Comparison of ENCODE assay signal across 1 cellular context in genomic region chr16:30980434-30980833, GRCh38.
A peak's percentile ranks its signal among the peaks of the same experiment; 100 is the strongest.
TF ChIP-seq lines count a peak whose summit lies in the region.

No MANE protein-coding gene starts in this region.

TF ChIP-seq in K562, 482 proteins besides CTCF, POLR2A, EP300 and RAD21:
- TF ChIP-seq KDM2B (CRISPR knock-in tag; IDR thresholded peaks at IDR 0.05) (no peak), POLR2G (IDR thresholded peaks at IDR 0.05; ENCODE audit: low read depth, low read length) (peak; percentile 62), SUPT5H (IDR thresholded peaks at IDR 0.05) (0 out of 2 replicates have a peak, but pooled peaks have one; percentile 48), KAT7 (CRISPR knock-in tag; IDR thresholded peaks at IDR 0.05; ENCODE audit: borderline replicate concordance) (no peak), RBM22 (IDR thresholded peaks at IDR 0.05; ENCODE audit: low read depth, low read length, poor library complexity, severe bottlenecking) (peak; percentile 21), WHSC1 (IDR thresholded peaks at IDR 0.05; ENCODE audit: low read length) (no peak)
- TF ChIP-seq, protein P1, sequence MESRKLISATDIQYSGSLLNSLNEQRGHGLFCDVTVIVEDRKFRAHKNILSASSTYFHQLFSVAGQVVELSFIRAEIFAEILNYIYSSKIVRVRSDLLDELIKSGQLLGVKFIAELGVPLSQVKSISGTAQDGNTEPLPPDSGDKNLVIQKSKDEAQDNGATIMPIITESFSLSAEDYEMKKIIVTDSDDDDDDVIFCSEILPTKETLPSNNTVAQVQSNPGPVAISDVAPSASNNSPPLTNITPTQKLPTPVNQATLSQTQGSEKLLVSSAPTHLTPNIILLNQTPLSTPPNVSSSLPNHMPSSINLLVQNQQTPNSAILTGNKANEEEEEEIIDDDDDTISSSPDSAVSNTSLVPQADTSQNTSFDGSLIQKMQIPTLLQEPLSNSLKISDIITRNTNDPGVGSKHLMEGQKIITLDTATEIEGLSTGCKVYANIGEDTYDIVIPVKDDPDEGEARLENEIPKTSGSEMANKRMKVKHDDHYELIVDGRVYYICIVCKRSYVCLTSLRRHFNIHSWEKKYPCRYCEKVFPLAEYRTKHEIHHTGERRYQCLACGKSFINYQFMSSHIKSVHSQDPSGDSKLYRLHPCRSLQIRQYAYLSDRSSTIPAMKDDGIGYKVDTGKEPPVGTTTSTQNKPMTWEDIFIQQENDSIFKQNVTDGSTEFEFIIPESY (CRISPR knock-in tag; IDR thresholded peaks at IDR 0.05), result peak; percentile 63; the same call in 1 of the 2 replicates
- TF ChIP-seq, protein P2, sequence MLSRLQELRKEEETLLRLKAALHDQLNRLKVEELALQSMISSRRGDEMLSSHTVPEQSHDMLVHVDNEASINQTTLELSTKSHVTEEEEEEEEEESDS (CRISPR knock-in tag; IDR thresholded peaks at IDR 0.05), result no peak
